9 cellular contexts compared by ENCODE assay signal in genomic region chr15:68210821-68211655, GRCh38. TPM values are rescaled to one million over a fixed set of nuclear protein-coding genes. Genes with fewer than 3 reads are reported as not detected.
DNase-seq lines count a peak whose midpoint lies in the region; ATAC-seq and TF ChIP-seq lines count a peak whose summit lies in the region.
"Had no signal": no experiment of that assay in that cellular context is flagged by ENCODE, and none has a peak within 500 bp of the region (broad histone marks: within the 10 kb centered on the region; RNA-seq: fewer than 3 reads in every experiment).

No MANE protein-coding gene starts in this region.

- TF ChIP-seq CTCF in CD8-positive, alpha-beta T cell (IDR thresholded peaks at IDR 0.05) = peak; percentile 52
- TF ChIP-seq CTCF in chondrocyte (IDR thresholded peaks at IDR 0.05) (peak; percentile 92), left lung (IDR thresholded peaks at IDR 0.05) (peak; percentile 78 to 88)

- peaks cover 6% of the 10 kb centered on the region for H3K36me3 Mint-ChIP-seq in CD8-positive, alpha-beta T cell
- H3K36me3 Mint-ChIP-seq in chondrocyte (ENCODE audit: low read depth) = peaks cover 3% of the 10 kb centered on the region

- no peaks in the 10 kb centered on the region for H3K9me3 ChIP-seq in CD8-positive, alpha-beta T cell (ENCODE audit: low read length)
- H3K9me3 ChIP-seq in left lung = no peaks in the 10 kb centered on the region

- peaks cover 16% of the 10 kb centered on the region for H3K4me1 ChIP-seq in CD8-positive, alpha-beta T cell (ENCODE audit: insufficient read depth, low read length)
- H3K4me1 ChIP-seq in left lung = peaks cover 3 to 56% of the 10 kb centered on the region in 2 donors

- H3K4me3 Mint-ChIP-seq in CD8-positive, alpha-beta T cell = no peak overlapping the region
- no peak overlapping the region for H3K4me3 Mint-ChIP-seq in chondrocyte (ENCODE audit: unreplicated experiment)

- CTCF ChIA-PET in CD8-positive, alpha-beta T cell (lab: Charles Lee) = interaction anchor here (0.6 to 2.0 kb wide), 11 partner anchors 9 to 349 kb away, joined by 3 to 6 read pairs (median 4); no protein-coding TSS in a partner anchor

- intact Hi-C loops in CD8-positive, alpha-beta T cell (cut with DNase I, micrococcal nuclease) = loop anchor here in 1 of 2 experiments (1.0 kb wide), 1 partner anchor 348 kb away; no protein-coding TSS in a partner anchor
- intact Hi-C loops in left lung (cut with DNase I) = no loop called here

- no peaks in the 10 kb centered on the region for H3K9me3 Mint-ChIP-seq in CD8-positive, alpha-beta T cell
- no peaks in the 10 kb centered on the region for H3K9me3 Mint-ChIP-seq in chondrocyte (ENCODE audit: low read depth)
- H3K9me3 Mint-ChIP-seq: IgD-negative memory B cell had no signal

- no peak overlapping the region for H3K27ac Mint-ChIP-seq in CD8-positive, alpha-beta T cell
- H3K27ac Mint-ChIP-seq in chondrocyte (ENCODE audit: unreplicated experiment) = no peak overlapping the region
- H3K27ac Mint-ChIP-seq: IgD-negative memory B cell had no signal

- peak; percentile 19 to 68 (median 47) for DNase-seq in CD8-positive, alpha-beta T cell
- peak; percentile 91 for DNase-seq in HuH-7 (ENCODE audit: low spot score)
- DNase-seq in activated CD4-positive, alpha-beta T cell treated with anti-CD3 and anti-CD28 coated beads for 4 hours = peak; percentile 34 to 57
- no peak for DNase-seq in chondrocyte (ENCODE audit: low spot score)
- DNase-seq in left lung = peak in 1 of 2 donors; percentile 90
- DNase-seq in stimulated activated CD4-positive, alpha-beta T cell treated with anti-CD3 and anti-CD28 coated beads, Interleukin-4, amount 100 ng/mL, for 4 hours = peak; percentile 27 to 50
- no peak for DNase-seq in NCI-H187 (lab: John Stamatoyannopoulos, UW)

- no peaks in the 10 kb centered on the region for H3K27me3 Mint-ChIP-seq in CD8-positive, alpha-beta T cell (ENCODE audit: low read depth)
- H3K27me3 Mint-ChIP-seq in chondrocyte (ENCODE audit: low read depth) = no peaks in the 10 kb centered on the region
- H3K27me3 Mint-ChIP-seq: IgD-negative memory B cell had no signal

- no peaks in the 10 kb centered on the region for H3K27me3 ChIP-seq in CD8-positive, alpha-beta T cell (ENCODE audit: insufficient read depth, low read length)
- H3K27me3 ChIP-seq in left lung = no peaks in the 10 kb centered on the region

- no peak overlapping the region for H3K4me3 ChIP-seq in CD8-positive, alpha-beta T cell (ENCODE audit: low read depth, low read length)
- H3K4me3 ChIP-seq in left lung = no peak overlapping the region

- peaks cover 17% of the 10 kb centered on the region for H3K4me1 Mint-ChIP-seq in CD8-positive, alpha-beta T cell (ENCODE audit: low read depth)
- no peaks in the 10 kb centered on the region for H3K4me1 Mint-ChIP-seq in chondrocyte (ENCODE audit: low read depth)

- peak; percentile 50 for ATAC-seq in CD8-positive, alpha-beta T cell
- ATAC-seq in left lung = peak; percentile 65
- ATAC-seq in GM21515 (IDR thresholded peaks at IDR 0.05; ENCODE audit: unreplicated experiment) = no peak

- no peaks in the 10 kb centered on the region for H3K36me3 ChIP-seq in CD8-positive, alpha-beta T cell (ENCODE audit: insufficient read depth, low read length)
- H3K36me3 ChIP-seq in left lung = no peaks in the 10 kb centered on the region

- no peak overlapping the region for H3K27ac ChIP-seq in CD8-positive, alpha-beta T cell (ENCODE audit: low read depth, low read length)
- H3K27ac ChIP-seq in left lung = no peak overlapping the region

- POLR2A ChIA-PET in CD8-positive, alpha-beta T cell (lab: Charles Lee) = interaction anchor here (1.2 kb wide), 1 partner anchor 67 kb away, joined by 3 read pairs; no protein-coding TSS in a partner anchor

RNA-seq across cellular contexts. Expression of gene CALML4, which starts 5.9 kb away (rescaled TPM):
- total RNA-seq in CD8-positive, alpha-beta T cell = under 1 TPM; 0.68 to 1.00 TPM
- total RNA-seq in chondrocyte (0.65 to 0.97 TPM (median 0.90 TPM) in 3 replicates), left lung (10 to 100 TPM in 1 of 2 donors, 1 to 10 TPM in 1; 3.0 to 10.8 TPM)

RNA-seq across cellular contexts. Expression of gene CLN6, which starts 18.5 kb away (rescaled TPM):
- total RNA-seq in CD8-positive, alpha-beta T cell = 1 to 10 TPM; 7.6 to 7.9 TPM
- 18.0 to 20.8 TPM (median 19.2 TPM) in 3 replicates for total RNA-seq in chondrocyte
- 10 to 100 TPM; 28.3 to 50.3 TPM for total RNA-seq in left lung

Comparison
In these comparisons a context has a peak if more than half of its experiments do, and no peak if none do; other contexts are left out.
1. DNase-seq: peak in CD8-positive, alpha-beta T cell (7 of 7), HuH-7 (single experiment), activated CD4-positive, alpha-beta T cell treated with anti-CD3 and anti-CD28 coated beads for 4 hours (2 of 2) and stimulated activated CD4-positive, alpha-beta T cell treated with anti-CD3 and anti-CD28 coated beads, Interleukin-4, amount 100 ng/mL, for 4 hours (2 of 2); none in chondrocyte (single experiment) and NCI-H187 (0 of 2).
2. Peak in every context shown above with its lines, with median percentiles within 50 percentile points of each other: CTCF ChIP-seq.